1 cellular context compared by ENCODE assay signal in genomic region chr10:28875535-28876208, GRCh38.
TF ChIP-seq lines count a peak whose summit lies in the region.

No MANE protein-coding gene starts in this region.

TF ChIP-seq in HepG2, 621 proteins besides CTCF, POLR2A, EP300 and RAD21 (continued from another document and continues in another):
- TF ChIP-seq SNAPC4 (CRISPR knock-in tag; IDR thresholded peaks at IDR 0.05) = 0 out of 2 replicates have a peak, but pooled peaks have one; percentile 30
- no peak for TF ChIP-seq RFX3 (CRISPR knock-in tag; IDR thresholded peaks at IDR 0.05)
- no peak for TF ChIP-seq ZNF142 (CRISPR knock-in tag; IDR thresholded peaks at IDR 0.05)
- peak; percentile 25; the same call in 1 of the 2 replicates for TF ChIP-seq ZBTB33 (CRISPR knock-in tag; IDR thresholded peaks at IDR 0.05)
- no peak for TF ChIP-seq ZFAT (CRISPR knock-in tag; conservative IDR thresholded peaks at IDR 0.05)
- peak; percentile 76; the same call in 1 of the 2 replicates for TF ChIP-seq SP5 (CRISPR knock-in tag; IDR thresholded peaks at IDR 0.05; ENCODE audit: borderline replicate concordance, low read depth)
- no peak for TF ChIP-seq NCOR1 (IDR thresholded peaks at IDR 0.05; ENCODE audit: borderline replicate concordance, low read length)
- TF ChIP-seq ZNF24 (IDR thresholded peaks at IDR 0.05) = no peak
- TF ChIP-seq DNMT1 (CRISPR knock-in tag; IDR thresholded peaks at IDR 0.05) = no peak
- TF ChIP-seq ZNF703 (CRISPR knock-in tag; IDR thresholded peaks at IDR 0.05; ENCODE audit: borderline replicate concordance) = no peak
- no peak for TF ChIP-seq SOX13 (IDR thresholded peaks at IDR 0.05)
- TF ChIP-seq SOX13 (CRISPR knock-in tag; conservative IDR thresholded peaks at IDR 0.05 in 1 of 2, IDR thresholded peaks at IDR 0.05 in 1 of 2) = peak in 1 of 2 experiments; percentile 35; a peak in 2 of 4 replicates
- peak; percentile 16; the same call in 1 of the 2 replicates for TF ChIP-seq HMG20A (CRISPR knock-in tag; IDR thresholded peaks at IDR 0.05; ENCODE audit: borderline replicate concordance)
- no peak for TF ChIP-seq GLI4 (CRISPR knock-in tag; IDR thresholded peaks at IDR 0.05; ENCODE audit: borderline replicate concordance)
- TF ChIP-seq CEBPG (CRISPR knock-in tag; IDR thresholded peaks at IDR 0.05) = 0 out of 2 replicates have a peak, but pooled peaks have one; percentile 10
- 0 out of 2 replicates have a peak, but pooled peaks have one; percentile 24 for TF ChIP-seq ISL2 (CRISPR knock-in tag; IDR thresholded peaks at IDR 0.05)
- TF ChIP-seq KDM2A (CRISPR knock-in tag; IDR thresholded peaks at IDR 0.05; ENCODE audit: borderline replicate concordance, low read depth) = peak; percentile 36; the same call in 1 of the 2 replicates
- TF ChIP-seq ZNF207 (IDR thresholded peaks at IDR 0.05; ENCODE audit: borderline replicate concordance) = no peak
- TF ChIP-seq SCMH1 (CRISPR knock-in tag; IDR thresholded peaks at IDR 0.05; ENCODE audit: borderline replicate concordance) = no peak
- no peak for TF ChIP-seq SALL1 (CRISPR knock-in tag; IDR thresholded peaks at IDR 0.05)
- TF ChIP-seq ZNF784 (CRISPR knock-in tag; IDR thresholded peaks at IDR 0.05; ENCODE audit: borderline replicate concordance) = peak; percentile 85; the same call in 1 of the 2 replicates
- TF ChIP-seq ZNF788 (CRISPR knock-in tag; IDR thresholded peaks at IDR 0.05; ENCODE audit: borderline replicate concordance) = no peak
- TF ChIP-seq SAP130 (CRISPR knock-in tag; IDR thresholded peaks at IDR 0.05; ENCODE audit: low read depth) = peak; percentile 9; the same call in 1 of the 2 replicates
- TF ChIP-seq GATAD2A (CRISPR knock-in tag; IDR thresholded peaks at IDR 0.05) = 0 out of 2 replicates have a peak, but pooled peaks have one; percentile 34
- TF ChIP-seq RFXANK (CRISPR knock-in tag; IDR thresholded peaks at IDR 0.05) = no peak
- no peak for TF ChIP-seq CAMTA2 (CRISPR knock-in tag; IDR thresholded peaks at IDR 0.05; ENCODE audit: borderline replicate concordance)
- TF ChIP-seq BATF2 (CRISPR knock-in tag; IDR thresholded peaks at IDR 0.05) = no peak
- TF ChIP-seq TCF7 (IDR thresholded peaks at IDR 0.05; ENCODE audit: low read depth) = peak; percentile 65
- no peak for TF ChIP-seq PRDM15 (CRISPR knock-in tag; IDR thresholded peaks at IDR 0.05)
- 0 out of 2 replicates have a peak, but pooled peaks have one; percentile 27 for TF ChIP-seq POGZ (CRISPR knock-in tag; IDR thresholded peaks at IDR 0.05)
- TF ChIP-seq HDAC2 (CRISPR knock-in tag; IDR thresholded peaks at IDR 0.05) = peak; percentile 29; the same call in 1 of the 2 replicates
- peak; percentile 19; the same call in 1 of the 2 replicates for TF ChIP-seq ZNF687 (CRISPR knock-in tag; IDR thresholded peaks at IDR 0.05)
- peak; percentile 27; the same call in 1 of the 2 replicates for TF ChIP-seq RARA (CRISPR knock-in tag; IDR thresholded peaks at IDR 0.05)
